ENCODE assay signal across 6 cellular contexts in the genomic region with DNA sequence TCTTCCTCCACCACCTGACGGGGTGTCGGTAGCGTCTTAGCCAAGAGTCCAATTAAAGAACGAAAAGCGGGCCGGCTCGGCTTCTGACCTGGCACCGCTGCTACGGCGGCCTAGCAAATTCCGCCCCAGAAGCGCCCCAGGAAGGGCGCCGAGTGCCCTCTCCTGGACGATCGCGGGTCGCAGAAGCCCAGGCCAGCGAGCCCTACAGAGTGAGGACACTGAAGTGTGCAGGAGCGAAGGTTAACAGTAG. TPM values are rescaled to one million over a fixed set of nuclear protein-coding genes. Genes with fewer than 3 reads are reported as not detected.
DNase-seq lines count a peak whose midpoint lies in the region; ATAC-seq and TF ChIP-seq lines count a peak whose summit lies in the region.

No MANE protein-coding gene starts in this region.

- intact Hi-C loops in Panc1 (cut with micrococcal nuclease; ENCODE audit: unreplicated experiment) = loop anchor here (2.0 to 10.0 kb wide), 2 partner anchors 22 to 162 kb away; no protein-coding TSS in a partner anchor

- H3K27ac ChIP-seq in Panc1 (ENCODE audit: low read length) (peak overlapping the region; percentile 89), upper lobe of left lung (peak overlapping the region; percentile 84 to 97 (median 92))

- in situ Hi-C loops in Panc1 (cut with HindIII; ENCODE audit: low pct_unique_long_range_greater_than_20kb, low sequenced_read_pairs) = no loop called here

- H3K36me3 ChIP-seq in Panc1 (ENCODE audit: control insufficient read depth, insufficient read depth, low read length) = peaks cover 2% of the 10 kb centered on the region; the same call in 1 of the 2 replicates
- H3K36me3 ChIP-seq in upper lobe of left lung = peaks cover 0 to 20% (median 15%) of the 10 kb centered on the region in 4 donors

- no peak for TF ChIP-seq EP300 in upper lobe of left lung (IDR thresholded peaks at IDR 0.05)

- CTCF ChIA-PET in Panc1 (lab: Charles Lee) = no interaction called here

- H3K4me1 ChIP-seq in Panc1 (ENCODE audit: control insufficient read depth, insufficient read depth, low read length) = peaks cover 16% of the 10 kb centered on the region
- peaks cover 14 to 44% (median 28%) of the 10 kb centered on the region in 4 donors for H3K4me1 ChIP-seq in upper lobe of left lung

- no peaks in the 10 kb centered on the region for H3K9me3 ChIP-seq in Panc1 (ENCODE audit: control insufficient read depth, insufficient read depth, low read depth, low read length)
- H3K9me3 ChIP-seq in upper lobe of left lung = no peaks in the 10 kb centered on the region

- 1% methylated on average over 20 of the region's 20 CpGs; no CpG with 5 or more reads in 1 of the 2 donors for WGBS in upper lobe of left lung, 2 donors

- H3K4me3 ChIP-seq in Panc1 (ENCODE audit: low read depth in 2 of 2, low read length in 2 of 2) (peak overlapping the region; percentile 73 to 87), upper lobe of left lung (peak overlapping the region; percentile 64 to 99 (median 90))

- TF ChIP-seq CTCF in Panc1 (IDR thresholded peaks at IDR 0.05) (no peak), upper lobe of left lung (IDR thresholded peaks at IDR 0.05) (no peak)

- TSS peak; percentile 65 for BruUV-seq in Panc1 (replicated peaks; lab: Mats Ljungman, UMichigan)

- POLR2A ChIA-PET in Panc1 (lab: Charles Lee) = no interaction called here

- ATAC-seq in GM21447 (IDR thresholded peaks at IDR 0.05; ENCODE audit: unreplicated experiment) (peak; percentile 17), Panc1 (peak; percentile 55), upper lobe of left lung (ENCODE audit: low FRiP score in 2 of 2) (no peak)

- no peaks in the 10 kb centered on the region for H3K27me3 ChIP-seq in Panc1 (ENCODE audit: control insufficient read depth, insufficient read depth, low read length)
- H3K27me3 ChIP-seq in upper lobe of left lung = no peaks in the 10 kb centered on the region

- TF ChIP-seq POLR2A in upper lobe of left lung (IDR thresholded peaks at IDR 0.05) = no peak

- DNase-seq in Panc1 (ENCODE audit: low read depth, low spot score) (no peak), hypothalamus (lab: John Stamatoyannopoulos, UW) (peak in 32 of 51 donors; percentile 34 to 92 (median 75)), upper lobe of left lung (no peak), foreskin melanocyte (no peak)
- DNase-seq in stimulated activated CD4-positive, alpha-beta T cell treated with anti-CD3 and anti-CD28 coated beads, Interleukin-15, amount 100 ng/mL, for 24 hours = no peak

RNA-seq across cellular contexts. Expression of gene KMT2B, which starts 1.1 kb away (rescaled TPM):
- total RNA-seq in Panc1 (2021; ENCODE audit: unreplicated experiment) (68.8 TPM), upper lobe of left lung (10 to 100 TPM; 23.3 to 70.2 (median 37.3) TPM)
- polyA plus RNA-seq in Panc1 (2012; ENCODE audit: insufficient read length) = 73.8 TPM

RNA-seq across cellular contexts. Expression of gene ZBTB32, which starts 12.3 kb away (rescaled TPM):
- total RNA-seq in Panc1 (2021; ENCODE audit: unreplicated experiment) = not detected
- 0.53 TPM for polyA plus RNA-seq in Panc1 (2012; ENCODE audit: insufficient read length)
- under 1 TPM in 3 of 6 donors, not detected in 3; 0.20 to 0.55 (median 0.30) TPM for total RNA-seq in upper lobe of left lung

RNA-seq across cellular contexts. Expression of gene IGFLR1, which starts 25.6 kb away (rescaled TPM):
- total RNA-seq in Panc1 (2021; ENCODE audit: unreplicated experiment) = 12.5 TPM
- 7.4 TPM for polyA plus RNA-seq in Panc1 (2012; ENCODE audit: insufficient read length)
- 10 to 100 TPM in 5 of 6 donors, 1 to 10 TPM in 1; 6.4 to 28.4 (median 18.8) TPM for total RNA-seq in upper lobe of left lung

RNA-seq across cellular contexts. Expression of gene U2AF1L4, which starts 28.6 kb away (rescaled TPM):
- total RNA-seq in Panc1 (2021; ENCODE audit: unreplicated experiment) (29.8 TPM), upper lobe of left lung (100 to 1,000 TPM in 1 of 6 donors, 10 to 100 TPM in 4, 1 to 10 TPM in 1; 8.5 to 157 (median 22.0) TPM)
- 36.5 TPM for polyA plus RNA-seq in Panc1 (2012; ENCODE audit: insufficient read length)

RNA-seq across cellular contexts. Expression of gene PSENEN, which starts 28.8 kb away (rescaled TPM):
- 169 TPM for total RNA-seq in Panc1 (2021; ENCODE audit: unreplicated experiment)
- 94.6 TPM for polyA plus RNA-seq in Panc1 (2012; ENCODE audit: insufficient read length)
- total RNA-seq in upper lobe of left lung = 10 to 100 TPM; 43.4 to 60.9 (median 54.5) TPM

Comparison
In these comparisons a context has a peak if more than half of its experiments do, and no peak if none do; other contexts are left out.
1. ATAC-seq: peak in GM21447 (single experiment) and Panc1 (single experiment); none in upper lobe of left lung (0 of 2).
2. DNase-seq: peak in hypothalamus (32 of 51); none in Panc1 (single experiment), upper lobe of left lung (0 of 2), stimulated activated CD4-positive, alpha-beta T cell treated with anti-CD3 and anti-CD28 coated beads, Interleukin-15, amount 100 ng/mL, for 24 hours (single experiment) and foreskin melanocyte (single experiment).